17 cellular contexts compared by ENCODE assay signal in the genomic region with DNA sequence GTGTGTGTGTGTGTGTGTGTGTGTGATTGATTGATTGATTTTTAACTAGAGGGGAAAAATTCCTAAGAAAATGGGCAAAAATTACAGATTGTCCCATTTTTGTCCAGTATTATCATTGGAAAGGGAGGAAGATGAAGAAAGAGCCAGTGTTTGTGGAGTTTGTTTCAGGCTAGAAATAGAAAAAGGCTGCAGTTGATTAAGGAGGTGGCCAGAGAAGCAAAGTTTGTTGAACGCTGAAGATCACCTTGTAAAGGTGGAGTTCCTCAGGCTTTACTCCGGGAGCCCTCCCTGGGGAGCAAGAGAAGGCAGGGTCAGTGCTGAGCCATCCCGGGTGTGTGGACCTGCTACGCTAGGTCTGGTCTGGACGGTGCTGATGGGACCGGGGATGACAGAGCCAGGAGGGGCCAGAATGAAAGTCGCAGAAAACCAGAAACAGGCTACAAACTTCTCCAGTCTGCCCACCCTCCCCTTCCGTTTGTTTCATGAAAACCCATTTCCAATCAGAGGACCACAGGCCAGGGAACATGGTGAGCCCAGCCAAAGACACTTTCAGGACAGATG.
DNase-seq lines count a peak whose midpoint lies in the region; ATAC-seq, FAIRE-seq and TF ChIP-seq lines count a peak whose summit lies in the region.
"Had no signal": no experiment of that assay in that cellular context is flagged by ENCODE, and none has a peak within 500 bp of the region (broad histone marks: within the 10 kb centered on the region; RNA-seq: fewer than 3 reads in every experiment).

No MANE protein-coding gene starts in this region.

- intact Hi-C loops in endothelial cell of umbilical vein (cut with micrococcal nuclease): no loop called here
- intact Hi-C loops in transverse colon (cut with DNase I; ENCODE audit: low total_unique reads): no loop called here
- intact Hi-C loops in naive thymus-derived CD4-positive, alpha-beta T cell (cut with micrococcal nuclease): no loop called here

- POLR2A ChIA-PET in endothelial cell of umbilical vein (lab: Charles Lee): no interaction called here
- POLR2A ChIA-PET in naive thymus-derived CD4-positive, alpha-beta T cell (lab: Charles Lee): no interaction called here

- H3K4me1 ChIP-seq in HUES6 (ENCODE audit: control insufficient read depth, insufficient read depth, low read length) (peaks cover 49% of the 10 kb centered on the region), endothelial cell of umbilical vein (ENCODE audit: control insufficient read depth, extremely low read depth, insufficient read depth, low read length) (no peaks in the 10 kb centered on the region), mucosa of stomach (ENCODE audit: control insufficient read depth, insufficient read depth, low read length) (no peaks in the 10 kb centered on the region), transverse colon (peaks cover 0 to 6% (median 0%) of the 10 kb centered on the region in 4 donors)
- H3K4me1 ChIP-seq in naive thymus-derived CD4-positive, alpha-beta T cell (ENCODE audit: control insufficient read depth in 2 of 2, insufficient read depth in 2 of 2, low read length in 2 of 2): no peaks in the 10 kb centered on the region

- H3K27me3 ChIP-seq in HUES6 (ENCODE audit: control insufficient read depth, insufficient read depth, low read length) (peaks cover 98% of the 10 kb centered on the region), endothelial cell of umbilical vein (ENCODE audit: control insufficient read depth in 2 of 2, insufficient read depth in 2 of 2, low read length in 2 of 2) (peaks cover 71 to 74% of the 10 kb centered on the region in 2 experiments), mucosa of stomach (ENCODE audit: control insufficient read depth, insufficient read depth, low read length) (peaks cover 51% of the 10 kb centered on the region), transverse colon (peaks cover 54% of the 10 kb centered on the region)
- peaks cover 0 to 3% of the 10 kb centered on the region in 2 donors for H3K27me3 ChIP-seq in naive thymus-derived CD4-positive, alpha-beta T cell (ENCODE audit: control insufficient read depth in 2 of 2, insufficient read depth in 2 of 2, low read length in 2 of 2)

- no peak overlapping the region for H3K9ac ChIP-seq in HUES6 (ENCODE audit: low read length)
- H3K9ac ChIP-seq in endothelial cell of umbilical vein (replicated peaks; ENCODE audit: extremely low read depth, insufficient read depth, low read length): no peak overlapping the region
- peak overlapping the region; percentile 64 for H3K9ac ChIP-seq in mucosa of stomach (ENCODE audit: low read length)
- H3K9ac ChIP-seq: KMS-11 had no signal

- no peak overlapping the region for H2AFZ ChIP-seq in endothelial cell of umbilical vein (ENCODE audit: low read depth, low read length)
- H2AFZ ChIP-seq: PC-9 had no signal

- no peak for FAIRE-seq in endothelial cell of umbilical vein (lab: Jason Lieb, UNC)
- FAIRE-seq: GM12892, GM19239 had no signal

- in situ Hi-C loops in transverse colon (cut with MboI; ENCODE audit: low pct_ligation_motif_present in 1 of 4, low pct_unique_long_range_greater_than_20kb in 1 of 4, low sequenced_read_pairs in 3 of 4): no loop called here
- in situ Hi-C loops in ACHN (cut with HindIII; ENCODE audit: low pct_ligation_motif_present, low pct_unique_long_range_greater_than_20kb, low sequenced_read_pairs): no loop called here

- TF ChIP-seq POLR2A in endothelial cell of umbilical vein (IDR thresholded peaks at IDR 0.05; ENCODE audit: low read depth, low read length) (no peak), transverse colon (IDR thresholded peaks at IDR 0.05) (no peak)

- WGBS in transverse colon (ENCODE audit: low coverage in 1 of 2), 2 donors: 24 to 37% methylated on average over 2 to 8 of the region's 8 CpGs

- no peaks in the 10 kb centered on the region for H3K9me3 Mint-ChIP-seq in activated T-cell treated with anti-CD3 and anti-CD28 coated beads, Interleukin-2, amount 50 U/mL, for 4 hours
- peaks cover 0 to 2% (median 0%) of the 10 kb centered on the region in 11 donors for H3K9me3 Mint-ChIP-seq in naive thymus-derived CD4-positive, alpha-beta T cell

- H3K27ac ChIP-seq in HUES6 (ENCODE audit: low read depth, low read length) (no peak overlapping the region), endothelial cell of umbilical vein (ENCODE audit: insufficient read depth, low read depth, low read length) (no peak overlapping the region), transverse colon (peak overlapping the region; percentile 63 to 77 (median 69))
- H3K27ac ChIP-seq in naive thymus-derived CD4-positive, alpha-beta T cell (ENCODE audit: low read depth, low read length): no peak overlapping the region
- H3K27ac ChIP-seq: HL-60, KMS-11, PC-9 had no signal

- no peaks in the 10 kb centered on the region for H3K4me1 Mint-ChIP-seq in activated T-cell treated with anti-CD3 and anti-CD28 coated beads, Interleukin-2, amount 50 U/mL, for 4 hours (ENCODE audit: low read depth)
- peaks cover 0 to 7% (median 0%) of the 10 kb centered on the region in 7 donors for H3K4me1 Mint-ChIP-seq in naive thymus-derived CD4-positive, alpha-beta T cell
- H3K4me1 Mint-ChIP-seq: CD4-positive, CD25-positive, alpha-beta regulatory T cell had no signal

- dilution Hi-C loops in endothelial cell of umbilical vein (cut with MboI; ENCODE audit: extremely low pct_ligation_motif_present, low sequenced_read_pairs): no loop called here

- H3K27me3 Mint-ChIP-seq in activated T-cell treated with anti-CD3 and anti-CD28 coated beads, Interleukin-2, amount 50 U/mL, for 4 hours (ENCODE audit: low read depth): peaks cover 89% of the 10 kb centered on the region
- H3K27me3 Mint-ChIP-seq in naive thymus-derived CD4-positive, alpha-beta T cell: peaks cover 69 to 83% (median 74%) of the 10 kb centered on the region in 5 donors

- CTCF ChIA-PET in endothelial cell of umbilical vein (lab: Charles Lee): no interaction called here
- CTCF ChIA-PET in naive thymus-derived CD4-positive, alpha-beta T cell (lab: Charles Lee): no interaction called here

- H3K4me3 ChIP-seq in HUES6 (ENCODE audit: low read depth, low read length) (peak overlapping the region; percentile 71), endothelial cell of umbilical vein (replicated peaks in 1 of 3; ENCODE audit: insufficient read depth in 1 of 3, low read depth in 1 of 3, low read length in 3 of 3) (no peak overlapping the region), mucosa of stomach (ENCODE audit: low read length) (no peak overlapping the region), transverse colon (no peak overlapping the region)
- H3K4me3 ChIP-seq in naive thymus-derived CD4-positive, alpha-beta T cell (ENCODE audit: low read length): no peak overlapping the region
- H3K4me3 ChIP-seq: PC-9 had no signal

- no peaks in the 10 kb centered on the region for H3K79me2 ChIP-seq in endothelial cell of umbilical vein (ENCODE audit: control insufficient read depth, insufficient read depth, low read length)

- H3K36me3 Mint-ChIP-seq in activated T-cell treated with anti-CD3 and anti-CD28 coated beads, Interleukin-2, amount 50 U/mL, for 4 hours (ENCODE audit: insufficient read depth): no peaks in the 10 kb centered on the region
- no peaks in the 10 kb centered on the region for H3K36me3 Mint-ChIP-seq in naive thymus-derived CD4-positive, alpha-beta T cell
- H3K36me3 Mint-ChIP-seq: CD4-positive, CD25-positive, alpha-beta regulatory T cell had no signal

- no peak for TF ChIP-seq CTCF in endothelial cell of umbilical vein (IDR thresholded peaks at IDR 0.05; ENCODE audit: extremely low read depth in 1 of 2, insufficient read depth in 1 of 2, low read depth in 1 of 2, low read length in 2 of 2)
- TF ChIP-seq CTCF in transverse colon (IDR thresholded peaks at IDR 0.05): no peak

- no peak for DNase-seq in endothelial cell of umbilical vein (ENCODE audit: low read depth, low spot score)
- no peak for DNase-seq in transverse colon
- no peak for DNase-seq in ACHN
- DNase-seq in GDM1 (lab: John Stamatoyannopoulos, UW): no peak
- no peak for DNase-seq in activated T-cell treated with anti-CD3 and anti-CD28 coated beads, Interleukin-2, amount 50 U/mL, for 4 hours
- DNase-seq in naive thymus-derived CD4-positive, alpha-beta T cell: no peak
- DNase-seq: CD4-positive, CD25-positive, alpha-beta regulatory T cell; NCI-H1092 treated with DMSO at 0.1 percent for 48 hours; NCI-H1694; NCI-H345; PC-9 had no signal

- no TSS peak for BruUV-seq in endothelial cell of umbilical vein (replicated peaks; lab: Mats Ljungman, UMichigan)

- H3K27ac Mint-ChIP-seq in naive thymus-derived CD4-positive, alpha-beta T cell: no peak overlapping the region
- H3K27ac Mint-ChIP-seq: CD4-positive, CD25-positive, alpha-beta regulatory T cell had no signal

- TF ChIP-seq EP300 in transverse colon (IDR thresholded peaks at IDR 0.05; ENCODE audit: low read depth): no peak

- no peaks in the 10 kb centered on the region for H3K9me3 ChIP-seq in HUES6 (ENCODE audit: control insufficient read depth, insufficient read depth, low read depth, low read length)
- no peaks in the 10 kb centered on the region for H3K9me3 ChIP-seq in endothelial cell of umbilical vein (replicated peaks; ENCODE audit: control insufficient read depth, insufficient read depth, low read length)
- no peaks in the 10 kb centered on the region for H3K9me3 ChIP-seq in mucosa of stomach (ENCODE audit: control insufficient read depth, low read length)
- H3K9me3 ChIP-seq in transverse colon: no peaks in the 10 kb centered on the region
- H3K9me3 ChIP-seq in naive thymus-derived CD4-positive, alpha-beta T cell (ENCODE audit: control insufficient read depth in 2 of 3, low read length in 3 of 3): no peaks in the 10 kb centered on the region

- H3K4me3 Mint-ChIP-seq in activated T-cell treated with anti-CD3 and anti-CD28 coated beads, Interleukin-2, amount 50 U/mL, for 4 hours: no peak overlapping the region
- no peak overlapping the region for H3K4me3 Mint-ChIP-seq in naive thymus-derived CD4-positive, alpha-beta T cell
- H3K4me3 Mint-ChIP-seq: CD4-positive, CD25-positive, alpha-beta regulatory T cell had no signal

- no peaks in the 10 kb centered on the region for H3K36me3 ChIP-seq in HUES6 (ENCODE audit: control insufficient read depth, insufficient read depth, low read length)
- H3K36me3 ChIP-seq in endothelial cell of umbilical vein (ENCODE audit: control insufficient read depth in 2 of 2, extremely low read depth in 1 of 2, insufficient read depth in 2 of 2, low read length in 2 of 2): no peaks in the 10 kb centered on the region
- H3K36me3 ChIP-seq in mucosa of stomach (ENCODE audit: control insufficient read depth, insufficient read depth, low read length): no peaks in the 10 kb centered on the region
- no peaks in the 10 kb centered on the region for H3K36me3 ChIP-seq in transverse colon
- H3K36me3 ChIP-seq in naive thymus-derived CD4-positive, alpha-beta T cell (ENCODE audit: control insufficient read depth in 2 of 3, insufficient read depth in 3 of 3, low read length in 3 of 3): no peaks in the 10 kb centered on the region

- no peaks in the 10 kb centered on the region for H3K9me1 ChIP-seq in endothelial cell of umbilical vein (replicated peaks; ENCODE audit: control insufficient read depth, extremely low read depth, insufficient read depth, low read length)

- ATAC-seq in activated T-cell treated with anti-CD3 and anti-CD28 coated beads, Interleukin-2, amount 50 U/mL, for 4 hours: no peak
- no peak for ATAC-seq in naive thymus-derived CD4-positive, alpha-beta T cell

- H4K20me1 ChIP-seq in endothelial cell of umbilical vein (replicated peaks; ENCODE audit: control insufficient read depth, extremely low read depth, insufficient read depth, low read length): no peaks in the 10 kb centered on the region

- H3K4me2 ChIP-seq in endothelial cell of umbilical vein (ENCODE audit: insufficient read depth, low read length): no peak overlapping the region
- H3K4me2 ChIP-seq: KMS-11, PC-9 had no signal

Comparison
In these comparisons a context has a peak if more than half of its experiments do, and no peak if none do; other contexts are left out.
1. H3K27ac ChIP-seq: peak in transverse colon (4 of 4); none in HUES6 (single experiment), endothelial cell of umbilical vein (single experiment) and naive thymus-derived CD4-positive, alpha-beta T cell (single experiment).